ENCODE assay signal across 17 cellular contexts in genomic region chr12:64293654-64294364, GRCh38.
A peak's percentile ranks its signal among the peaks of the same experiment; 100 is the strongest.
DNase-seq lines count a peak whose midpoint lies in the region; ATAC-seq, FAIRE-seq and TF ChIP-seq lines count a peak whose summit lies in the region.
"Had no signal": no experiment of that assay in that cellular context is flagged by ENCODE, and none has a peak within 500 bp of the region (broad histone marks: within the 10 kb centered on the region; RNA-seq: fewer than 3 reads in every experiment).

No MANE protein-coding gene starts in this region.

- H3K36me3 ChIP-seq in SK-N-SH (replicated peaks in 1 of 2; ENCODE audit: control insufficient read depth in 1 of 2, insufficient read depth in 2 of 2, low read length in 1 of 2), result no peaks in the 10 kb centered on the region
- H3K36me3 ChIP-seq: adrenal gland, left ventricle myocardium inferior, thyroid gland had no signal

- 29% methylated on average over 4 of the region's 4 CpGs for WGBS in SK-N-SH (ENCODE audit: low lambda C conversion rate)

- no peak for TF ChIP-seq CTCF in SK-N-SH (IDR thresholded peaks at IDR 0.05)

- H3F3A ChIP-seq in SK-N-SH (replicated peaks; ENCODE audit: insufficient read depth), result no peaks in the 10 kb centered on the region

- CTCF ChIA-PET in SK-N-SH (lab: Yijun Ruan, JAX), result no interaction called here

- intact Hi-C loops in sciatic nerve (cut with DNase I), result no loop called here

- no peak for TF ChIP-seq EP300 in SK-N-SH (IDR thresholded peaks at IDR 0.05; ENCODE audit: borderline replicate concordance in 1 of 2, low read depth in 1 of 2, low read length in 1 of 2)

- no peaks in the 10 kb centered on the region for H3K9me3 ChIP-seq in SK-N-SH
- H3K9me3 ChIP-seq: adrenal gland, left ventricle myocardium inferior, thyroid gland had no signal

- no peak overlapping the region for H3K9ac ChIP-seq in SK-N-SH

- no peak for DNase-seq in SK-N-SH
- peak; percentile 12 for DNase-seq in SIG-M5 (lab: John Stamatoyannopoulos, UW)
- DNase-seq in sciatic nerve (ENCODE audit: low spot score), result no peak
- DNase-seq in urothelium cell line (ENCODE audit: low spot score), result no peak
- no peak for DNase-seq in HT-29 (ENCODE audit: low spot score)
- DNase-seq: 8988T, adrenal gland, caudate nucleus, left ventricle myocardium inferior, NCI-H1417 treated with DMSO at 0.1 percent for 48 hours, NCI-H2227 treated with DMSO at 0.1 percent for 48 hours, small intestine, thyroid gland had no signal

- POLR2A ChIA-PET in SK-N-SH (lab: Yijun Ruan, JAX), result no interaction called here

- no peak overlapping the region for H3K27ac ChIP-seq in SK-N-SH (ENCODE audit: low read depth in 2 of 2, low read length in 1 of 2)
- H3K27ac ChIP-seq: adrenal gland, C4-2B, left ventricle myocardium inferior, thyroid gland had no signal

- no peaks in the 10 kb centered on the region for H4K20me1 ChIP-seq in SK-N-SH (ENCODE audit: insufficient read depth)

- FAIRE-seq in urothelium cell line (lab: Jason Lieb, UNC), result no peak
- FAIRE-seq: small intestine had no signal

- no peaks in the 10 kb centered on the region for H3K9me2 ChIP-seq in SK-N-SH

- no peaks in the 10 kb centered on the region for H3K79me2 ChIP-seq in SK-N-SH (ENCODE audit: insufficient read depth)

- no peaks in the 10 kb centered on the region for H3K4me1 ChIP-seq in SK-N-SH (ENCODE audit: control insufficient read depth in 1 of 2, insufficient read depth in 2 of 2, low read depth in 1 of 2, low read length in 1 of 2)
- H3K4me1 ChIP-seq: adrenal gland, left ventricle myocardium inferior, thyroid gland had no signal

- ATAC-seq in SK-N-SH treated with all-trans-retinoic acid at 6 μM for 48 hours (no peak), HG03378 (IDR thresholded peaks at IDR 0.05; ENCODE audit: unreplicated experiment) (peak; percentile 18), sciatic nerve (peak; percentile 59), GM19035 (IDR thresholded peaks at IDR 0.05; ENCODE audit: unreplicated experiment) (no peak)

- no peak overlapping the region for H3K4me2 ChIP-seq in SK-N-SH

- H3K27me3 ChIP-seq in SK-N-SH (ENCODE audit: insufficient read depth), result no peaks in the 10 kb centered on the region
- H3K27me3 ChIP-seq: adrenal gland, thyroid gland had no signal

- H2AFZ ChIP-seq in SK-N-SH (ENCODE audit: low read depth), result no peak overlapping the region

- no peak overlapping the region for H3K4me3 ChIP-seq in SK-N-SH (ENCODE audit: low read depth in 2 of 2, low read length in 1 of 2)
- H3K4me3 ChIP-seq: adrenal gland, left ventricle myocardium inferior, thyroid gland had no signal

- TF ChIP-seq RAD21 in SK-N-SH (IDR thresholded peaks at IDR 0.05; ENCODE audit: low read length), result no peak

TF ChIP-seq in SK-N-SH, 30 proteins besides CTCF, POLR2A, EP300 and RAD21:
- TF ChIP-seq RFX5 (IDR thresholded peaks at IDR 0.05; ENCODE audit: low read length) (0 out of 2 replicates have a peak, but pooled peaks have one; percentile 47), FOSL2 (IDR thresholded peaks at IDR 0.05; ENCODE audit: borderline replicate concordance, low read depth) (no peak)

TF ChIP-seq in SK-N-SH treated with all-trans-retinoic acid at 6 μM for 48 hours, 23 proteins besides CTCF, POLR2A, EP300 and RAD21:
- TF ChIP-seq TCF4 (CRISPR knock-in tag; IDR thresholded peaks at IDR 0.05; ENCODE audit: borderline replicate concordance) (no peak), ZNF70 (CRISPR knock-in tag; IDR thresholded peaks at IDR 0.05) (no peak), OSR1 (CRISPR knock-in tag; IDR thresholded peaks at IDR 0.05) (no peak), RARB (CRISPR knock-in tag; IDR thresholded peaks at IDR 0.05) (no peak), ESRRG (CRISPR knock-in tag; IDR thresholded peaks at IDR 0.05) (no peak)
TF ChIP-seq in SK-N-SH treated with all-trans-retinoic acid at 6 μM for 48 hours: peak in this region for 0.

Comparison
In these comparisons a context has a peak if more than half of its experiments do, and no peak if none do; other contexts are left out.
1. ATAC-seq: peak in HG03378 (single experiment) and sciatic nerve (single experiment); none in SK-N-SH treated with all-trans-retinoic acid at 6 μM for 48 hours (single experiment) and GM19035 (single experiment).